ENCODE assay signal across 8 cellular contexts in the genomic region with DNA sequence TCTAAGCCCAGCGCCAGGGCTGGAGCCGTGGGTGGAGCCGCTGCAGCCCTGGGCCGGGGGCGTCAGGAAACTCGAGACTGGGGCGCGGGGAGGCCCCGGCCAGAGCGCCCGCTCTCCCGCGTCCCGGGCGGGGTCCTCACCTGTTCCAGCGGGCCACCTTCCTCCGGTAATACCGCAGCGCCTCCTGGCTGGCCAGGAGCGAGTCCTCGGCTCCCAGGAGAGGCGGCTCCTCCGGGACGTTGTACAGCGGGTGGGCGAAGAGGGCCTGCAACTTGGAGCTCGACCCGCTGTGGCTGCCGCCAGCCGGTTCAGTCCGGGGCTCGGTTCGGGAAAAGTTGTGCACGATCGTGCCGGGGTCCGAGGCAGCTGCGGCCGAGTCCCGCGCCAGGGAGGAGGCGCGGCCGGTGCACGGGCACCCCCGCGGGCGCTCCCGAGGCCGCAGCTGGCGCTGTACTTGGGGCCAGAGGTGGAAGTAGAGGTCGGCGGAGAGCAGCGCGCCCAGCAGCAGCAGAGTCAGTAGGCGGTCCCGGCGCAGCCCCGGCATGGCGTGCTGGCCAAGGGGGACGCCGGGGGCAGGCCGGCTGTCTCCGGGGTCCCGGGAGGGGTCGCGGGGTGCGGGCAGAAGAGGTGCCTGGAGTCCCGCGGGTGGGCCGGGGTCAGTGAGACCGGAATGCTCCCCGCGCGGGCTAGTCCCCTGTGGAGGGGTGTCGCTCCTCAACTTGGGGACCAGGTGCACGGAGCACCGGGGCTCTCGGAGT. TPM values are rescaled to one million over a fixed set of nuclear protein-coding genes. Genes with fewer than 3 reads are reported as not detected.
DNase-seq lines count a peak whose midpoint lies in the region; ATAC-seq lines count a peak whose summit lies in the region.

No MANE protein-coding gene starts in this region.

- peaks cover 46% of the 10 kb centered on the region for H3K27me3 ChIP-seq in mononuclear cell (ENCODE audit: insufficient read depth, low read length)
- peaks cover 0 to 2% of the 10 kb centered on the region in 2 donors for H3K27me3 ChIP-seq in aorta (ENCODE audit: control insufficient read depth in 1 of 2, insufficient read depth in 2 of 2, low read length in 1 of 2)

- peak overlapping the region; percentile 68 to 84 for H3K4me3 Mint-ChIP-seq in effector memory CD8-positive, alpha-beta T cell

- no peaks in the 10 kb centered on the region for H3K36me3 ChIP-seq in aorta (ENCODE audit: control insufficient read depth in 1 of 2, insufficient read depth in 2 of 2, low read length in 1 of 2)

- peaks cover 6 to 7% of the 10 kb centered on the region in 2 donors for H3K4me1 Mint-ChIP-seq in effector memory CD8-positive, alpha-beta T cell (ENCODE audit: low read depth in 2 of 2)

- no peaks in the 10 kb centered on the region for H3K36me3 Mint-ChIP-seq in effector memory CD8-positive, alpha-beta T cell (ENCODE audit: insufficient read depth)

- peaks cover 75 to 84% of the 10 kb centered on the region in 2 donors for H3K27me3 Mint-ChIP-seq in effector memory CD8-positive, alpha-beta T cell

- H3K9me3 ChIP-seq in mononuclear cell (ENCODE audit: low read depth, low read length): no peaks in the 10 kb centered on the region
- H3K9me3 ChIP-seq in aorta (ENCODE audit: control insufficient read depth, low read length): no peaks in the 10 kb centered on the region

- no peak for ATAC-seq in effector memory CD8-positive, alpha-beta T cell (replicated peaks)
- ATAC-seq in aorta (ENCODE audit: low FRiP score) (peak; percentile 63), HG02884 (IDR thresholded peaks at IDR 0.05; ENCODE audit: unreplicated experiment) (no peak), GM19035 (IDR thresholded peaks at IDR 0.05; ENCODE audit: unreplicated experiment) (no peak)

- H3K9me3 Mint-ChIP-seq in effector memory CD8-positive, alpha-beta T cell: no peaks in the 10 kb centered on the region

- H3K27ac Mint-ChIP-seq in effector memory CD8-positive, alpha-beta T cell: no peak overlapping the region

- intact Hi-C loops in aorta (cut with DNase I): no loop called here

- DNase-seq in D341Med (ENCODE audit: low spot score): peak; percentile 72
- DNase-seq in NOMO-1 treated with dmso at 0.1 percent for 144 hours (lab: John Stamatoyannopoulos, UW; ENCODE audit: unreplicated experiment): peak; percentile 6
- DNase-seq in effector memory CD8-positive, alpha-beta T cell: no peak
- DNase-seq in aorta: peak; percentile 61 to 81
- DNase-seq in NCI-H2196 (lab: John Stamatoyannopoulos, UW; ENCODE audit: unreplicated experiment): no peak

- H3K4me1 ChIP-seq in mononuclear cell (ENCODE audit: insufficient read depth, low read length) (peaks cover 64% of the 10 kb centered on the region), aorta (ENCODE audit: control insufficient read depth in 1 of 2, insufficient read depth in 2 of 2, low read length in 2 of 2) (no peaks in the 10 kb centered on the region)

- peak overlapping the region; percentile 39 for H3K4me3 ChIP-seq in mononuclear cell (ENCODE audit: low read length)
- peak overlapping the region; percentile 45 to 60 for H3K4me3 ChIP-seq in aorta (ENCODE audit: low read length in 2 of 2)

- H3K27ac ChIP-seq in aorta (ENCODE audit: low read depth in 1 of 2, low read length in 2 of 2): no peak overlapping the region

- 2 to 3% methylated on average over 71 to 79 of the region's 79 CpGs for WGBS in aorta, 2 donors

RNA-seq across cellular contexts. Expression of a gene that starts 0.9 kb away (rescaled TPM):
- total RNA-seq in mononuclear cell: 2.4 TPM
- 10 to 100 TPM; 16.4 to 71.6 TPM for total RNA-seq in aorta
- 1 to 10 TPM in 1 of 2 donors, under 1 TPM in 1; 0.69 to 6.0 TPM for polyA plus RNA-seq in aorta

Comparison
In these comparisons a context has a peak if more than half of its experiments do, and no peak if none do; other contexts are left out.
1. DNase-seq: peak in D341Med (single experiment), NOMO-1 treated with dmso at 0.1 percent for 144 hours (single experiment) and aorta (2 of 2); none in effector memory CD8-positive, alpha-beta T cell (0 of 3) and NCI-H2196 (single experiment).